In genomic region chr17:44010966-44011647, GRCh38 we compare ENCODE assay signal across 22 cellular contexts. TPM values are rescaled to one million over a fixed set of nuclear protein-coding genes. Genes with fewer than 3 reads are reported as not detected.
DNase-seq lines count a peak whose midpoint lies in the region; ATAC-seq, FAIRE-seq and TF ChIP-seq lines count a peak whose summit lies in the region.
"Had no signal": no experiment of that assay in that cellular context is flagged by ENCODE, and none has a peak within 500 bp of the region (broad histone marks: within the 10 kb centered on the region; RNA-seq: fewer than 3 reads in every experiment).

No MANE protein-coding gene starts in this region.

- TF ChIP-seq CTCF in AG09319 (IDR thresholded peaks at IDR 0.05; ENCODE audit: low read depth, low read length) (no peak; the same call in 1 of the 2 replicates), HEK293 (tag by site-specific recombination; IDR thresholded peaks at IDR 0.05) (no peak), HepG2 (CRISPR knock-in tag; IDR thresholded peaks at IDR 0.05) (no peak), gastroesophageal sphincter (IDR thresholded peaks at IDR 0.05) (no peak)

- WGBS in HepG2 (ENCODE audit: low lambda C conversion rate): 53% methylated on average over 4 of the region's 4 CpGs
- WGBS in gastroesophageal sphincter (ENCODE audit: low coverage in 1 of 2), 2 donors: 49 to 76% methylated on average over 2 to 3 of the region's 4 CpGs

- H2AFZ ChIP-seq in HepG2 (ENCODE audit: low read length): no peak overlapping the region

- H3K9ac ChIP-seq in HepG2 (ENCODE audit: insufficient read depth, low read depth, low read length): no peak overlapping the region

- H3K27me3 ChIP-seq in HepG2 (ENCODE audit: control insufficient read depth in 1 of 2, insufficient read depth in 2 of 2, low read length in 2 of 2) (no peaks in the 10 kb centered on the region; a peak in 1 of 5 replicates), gastroesophageal sphincter (peaks cover 12% of the 10 kb centered on the region)

- H3K4me3 ChIP-seq in HEK293 (ENCODE audit: low read depth, low read length) (no peak overlapping the region), HepG2 (replicated peaks in 1 of 3; ENCODE audit: insufficient read depth in 1 of 3, low read depth in 2 of 3, low read length in 3 of 3) (no peak overlapping the region), gastroesophageal sphincter (no peak overlapping the region)
- H3K4me3 ChIP-seq: colonic mucosa had no signal

- POLR2A ChIA-PET in HEK293 (lab: Yijun Ruan, JAX): interaction anchor here (1.3 kb wide), 1 partner anchor 31 kb away, joined by 4 read pairs; no protein-coding TSS in a partner anchor
- POLR2A ChIA-PET in HepG2 (lab: Yijun Ruan, JAX): interaction anchor here (1.2 to 3.0 kb wide), 2 partner anchors 9 to 55 kb away, joined by 5 to 17 read pairs; partner anchors contain the start of gene LSM12

- H3K27ac ChIP-seq in HEK293 (ENCODE audit: extremely low read depth, low read depth, low read length) (no peak overlapping the region), HepG2 (ENCODE audit: extremely low read length, insufficient read depth, low read length) (peak overlapping the region; percentile 9), gastroesophageal sphincter (no peak overlapping the region)
- H3K27ac ChIP-seq: colonic mucosa had no signal

- ATAC-seq in HepG2: peak; percentile 5; the same call in 2 of the 3 replicates
- no peak for ATAC-seq in GM21619 (IDR thresholded peaks at IDR 0.05; ENCODE audit: unreplicated experiment)
- ATAC-seq in GM21529 (IDR thresholded peaks at IDR 0.05; ENCODE audit: unreplicated experiment): no peak
- no peak for ATAC-seq in HG03571 (IDR thresholded peaks at IDR 0.05; ENCODE audit: unreplicated experiment)
- ATAC-seq in gastroesophageal sphincter: no peak
- ATAC-seq: activated T-helper 17 cell treated with anti-CD3 and anti-CD28 coated beads, Interleukin-2, amount 50 U/mL, for 72 hours had no signal

- H3K9me3 ChIP-seq in HEK293 (ENCODE audit: control insufficient read depth, insufficient read depth, low read depth, low read length) (no peaks in the 10 kb centered on the region), HepG2 (ENCODE audit: low read length) (no peaks in the 10 kb centered on the region), gastroesophageal sphincter (no peaks in the 10 kb centered on the region)
- H3K9me3 ChIP-seq: colonic mucosa had no signal

- TF ChIP-seq POLR2A in HepG2 (IDR thresholded peaks at IDR 0.05; ENCODE audit: insufficient read depth in 1 of 2, low read depth in 2 of 2, low read length in 2 of 2): no peak
- TF ChIP-seq POLR2A in gastroesophageal sphincter (IDR thresholded peaks at IDR 0.05): no peak

- TF ChIP-seq EP300 in HepG2 (IDR thresholded peaks at IDR 0.05; ENCODE audit: low read depth in 2 of 2, low read length in 2 of 2): no peak
- TF ChIP-seq EP300 in HepG2 (CRISPR knock-in tag; IDR thresholded peaks at IDR 0.05; ENCODE audit: borderline replicate concordance): no peak
- no peak for TF ChIP-seq EP300 in gastroesophageal sphincter (IDR thresholded peaks at IDR 0.05)

- H3K4me1 ChIP-seq in HEK293 (ENCODE audit: control insufficient read depth, insufficient read depth, low read length) (peaks cover 18% of the 10 kb centered on the region), HepG2 (ENCODE audit: insufficient read depth, low read length) (peaks cover 40% of the 10 kb centered on the region), gastroesophageal sphincter (peaks cover 0 to 50% (median 13%) of the 10 kb centered on the region in 3 donors)

- peaks cover 0 to 23% of the 10 kb centered on the region in 2 experiments; a peak in 1 of 3 replicates for H3K36me3 ChIP-seq in HEK293 (ENCODE audit: control insufficient read depth in 2 of 2, insufficient read depth in 1 of 2, low read length in 2 of 2)
- peaks cover 3 to 17% of the 10 kb centered on the region in 2 experiments; a peak in 3 of 5 replicates for H3K36me3 ChIP-seq in HepG2 (replicated peaks in 1 of 2; ENCODE audit: control insufficient read depth in 1 of 2, insufficient read depth in 2 of 2, low read length in 2 of 2)
- H3K36me3 ChIP-seq in gastroesophageal sphincter: peaks cover 0 to 36% of the 10 kb centered on the region in 2 donors
- H3K36me3 ChIP-seq: colonic mucosa had no signal

- H3K79me2 ChIP-seq in HepG2 (ENCODE audit: insufficient read depth, low read length): peaks cover 8% of the 10 kb centered on the region

- intact Hi-C loops in HepG2 (cut with micrococcal nuclease; ENCODE audit: unreplicated experiment): no loop called here

- DNase-seq in AG09319 (ENCODE audit: extremely low read depth, low read depth) (peak; percentile 79), brain pericyte (ENCODE audit: low read depth, low spot score) (peak; percentile 60), HepG2 (ENCODE audit: low spot score) (no peak)
- DNase-seq: activated CD4-positive, CD25-positive, alpha-beta regulatory T cell; activated CD8-positive, alpha-beta memory T cell treated with anti-CD3 and anti-CD28 coated beads for 24 hours; colonic mucosa; islet precursor cell; NCI-H1105 treated with DMSO at 0.1 percent for 48 hours; NCI-H82; nucleus accumbens had no signal

- no TSS peak for BruUV-seq in HepG2 (replicated peaks; lab: Mats Ljungman, UMichigan)

- in situ Hi-C loops in HepG2 (cut with HindIII; ENCODE audit: extremely low pct_ligation_motif_present, low pct_unique_long_range_greater_than_20kb): no loop called here

- peak overlapping the region; percentile 16; the same call in 1 of the 2 replicates for H3K4me2 ChIP-seq in HepG2 (ENCODE audit: low read depth, low read length)

- no peaks in the 10 kb centered on the region for H4K20me1 ChIP-seq in HepG2 (ENCODE audit: insufficient read depth, low read length)

- peak; percentile 18 for FAIRE-seq in HepG2 (lab: Jason Lieb, UNC)
- FAIRE-seq: endothelial cell of umbilical vein, GM18507, GM19239 had no signal

- CTCF ChIA-PET in HEK293 (lab: Yijun Ruan, JAX): interaction anchor here (0.8 to 5.1 kb wide), 4 partner anchors 68 to 133 kb away, joined by 3 to 16 read pairs (median 4); partner anchors contain the start of gene PPY
- CTCF ChIA-PET in HepG2 (lab: Yijun Ruan, JAX; ENCODE audit: low intra/inter-chr PET ratio, low total read pairs): no interaction called here

- TF ChIP-seq RAD21 in HepG2 (CRISPR knock-in tag; IDR thresholded peaks at IDR 0.05): no peak

RNA-seq across cellular contexts. Expression of gene TMEM101, which starts 3.7 kb away (rescaled TPM):
- total RNA-seq in HepG2 (2016; rRNA removed; fragmentation: Illumina TruSeq; extraction: Trizol): 50.0 and 72.0 TPM in 2 replicates
- 24.7 and 30.5 TPM in 2 replicates for total RNA-seq in HepG2 (2016; cell fraction: cytosol; rRNA removed; fragmentation: Illumina TruSeq; extraction: Trizol; ENCODE audit: low read depth)
- total RNA-seq in HepG2 (2016; cell fraction: insoluble cytoplasmic fraction; rRNA removed; fragmentation: Illumina TruSeq; extraction: Trizol): 50.9 and 73.7 TPM in 2 replicates
- 58.1 and 63.3 TPM in 2 replicates for total RNA-seq in HepG2 (2016; cell fraction: membrane; rRNA removed; fragmentation: Illumina TruSeq; extraction: Trizol)
- 55.2 and 61.0 TPM in 2 replicates for total RNA-seq in HepG2 (2016; cell fraction: nucleus; rRNA removed; fragmentation: Illumina TruSeq; extraction: Trizol)
- polyA plus RNA-seq in HepG2 (2011; rRNA removed): 100 and 107 TPM in 2 replicates
- 128 and 161 TPM in 2 replicates for polyA plus RNA-seq in HepG2 (2011; cell fraction: cytosol; rRNA removed)
- polyA plus RNA-seq in HepG2 (2011; cell fraction: nucleus; rRNA removed): 53.5 and 60.7 TPM in 2 replicates
- polyA plus RNA-seq in HepG2 (2012): 65.5 and 74.9 TPM in 2 replicates
- 19.8 and 21.2 TPM in 2 replicates for polyA plus RNA-seq in HepG2 (2016; cell fraction: cytosol; fragmentation: Illumina TruSeq; extraction: Trizol; ENCODE audit: low read depth)
- polyA plus RNA-seq in HepG2 (2016; cell fraction: insoluble cytoplasmic fraction; fragmentation: Illumina TruSeq; extraction: Trizol; ENCODE audit: low read depth): 35.3 and 36.8 TPM in 2 replicates
- polyA plus RNA-seq in HepG2 (2016; cell fraction: membrane; fragmentation: Illumina TruSeq; extraction: Trizol; ENCODE audit: low read depth): 39.0 and 44.1 TPM in 2 replicates
- polyA plus RNA-seq in HepG2 (2016; cell fraction: nucleus; fragmentation: Illumina TruSeq; extraction: Trizol; ENCODE audit: insufficient read depth, low read depth): 68.4 and 69.1 TPM in 2 replicates
- polyA minus RNA-seq in HepG2 (2011; rRNA and poly(A)+ RNA removed; ENCODE audit: low replicate concordance): 52.0 and 233 TPM in 2 replicates
- 45.2 and 52.9 TPM in 2 replicates for polyA minus RNA-seq in HepG2 (2011; cell fraction: cytosol; rRNA and poly(A)+ RNA removed)
- 37.7 and 38.3 TPM in 2 replicates for polyA minus RNA-seq in HepG2 (2011; cell fraction: nucleus; rRNA and poly(A)+ RNA removed)
- total RNA-seq in gastroesophageal sphincter: 10 to 100 TPM; 27.6 to 39.8 (median 33.6) TPM

RNA-seq across cellular contexts. Expression of gene NAGS, which starts 6.7 kb away (rescaled TPM):
- total RNA-seq in HepG2 (2016; rRNA removed; fragmentation: Illumina TruSeq; extraction: Trizol) (3.0 and 4.3 TPM in 2 replicates), gastroesophageal sphincter (1 to 10 TPM in 2 of 4 donors, under 1 TPM in 2; 0.62 to 3.0 (median 1.0) TPM)
- 1.2 TPM in 2 replicates for total RNA-seq in HepG2 (2016; cell fraction: cytosol; rRNA removed; fragmentation: Illumina TruSeq; extraction: Trizol; ENCODE audit: low read depth)
- total RNA-seq in HepG2 (2016; cell fraction: insoluble cytoplasmic fraction; rRNA removed; fragmentation: Illumina TruSeq; extraction: Trizol): 2.8 and 4.3 TPM in 2 replicates
- total RNA-seq in HepG2 (2016; cell fraction: membrane; rRNA removed; fragmentation: Illumina TruSeq; extraction: Trizol): 2.2 and 2.3 TPM in 2 replicates
- total RNA-seq in HepG2 (2016; cell fraction: nucleus; rRNA removed; fragmentation: Illumina TruSeq; extraction: Trizol): 2.6 and 2.8 TPM in 2 replicates
- 5.1 and 10.3 TPM in 2 replicates for polyA plus RNA-seq in HepG2 (2011; rRNA removed)
- 5.9 and 6.6 TPM in 2 replicates for polyA plus RNA-seq in HepG2 (2011; cell fraction: cytosol; rRNA removed)
- polyA plus RNA-seq in HepG2 (2011; cell fraction: nucleus; rRNA removed): 13.6 and 19.6 TPM in 2 replicates
- polyA plus RNA-seq in HepG2 (2012): 2.8 and 7.9 TPM in 2 replicates
- 0.93 and 1.1 TPM in 2 replicates for polyA plus RNA-seq in HepG2 (2016; cell fraction: cytosol; fragmentation: Illumina TruSeq; extraction: Trizol; ENCODE audit: low read depth)
- polyA plus RNA-seq in HepG2 (2016; cell fraction: insoluble cytoplasmic fraction; fragmentation: Illumina TruSeq; extraction: Trizol; ENCODE audit: low read depth): 2.4 and 3.6 TPM in 2 replicates
- 1.6 and 1.8 TPM in 2 replicates for polyA plus RNA-seq in HepG2 (2016; cell fraction: membrane; fragmentation: Illumina TruSeq; extraction: Trizol; ENCODE audit: low read depth)
- polyA plus RNA-seq in HepG2 (2016; cell fraction: nucleus; fragmentation: Illumina TruSeq; extraction: Trizol; ENCODE audit: insufficient read depth, low read depth): 5.8 and 5.9 TPM in 2 replicates
- polyA minus RNA-seq in HepG2 (2011; rRNA and poly(A)+ RNA removed; ENCODE audit: low replicate concordance): 0.82 and 14.6 TPM in 2 replicates
- polyA minus RNA-seq in HepG2 (2011; cell fraction: cytosol; rRNA and poly(A)+ RNA removed): 4.7 and 6.5 TPM in 2 replicates
- 4.0 and 9.2 TPM in 2 replicates for polyA minus RNA-seq in HepG2 (2011; cell fraction: nucleus; rRNA and poly(A)+ RNA removed)

RNA-seq across cellular contexts. Expression of gene LSM12, which starts 55.4 kb away (rescaled TPM):
- total RNA-seq in HepG2 (2016; rRNA removed; fragmentation: Illumina TruSeq; extraction: Trizol) (52.8 and 58.4 TPM in 2 replicates), gastroesophageal sphincter (10 to 100 TPM; 33.3 to 53.0 (median 41.1) TPM)
- total RNA-seq in HepG2 (2016; cell fraction: cytosol; rRNA removed; fragmentation: Illumina TruSeq; extraction: Trizol; ENCODE audit: low read depth): 33.1 and 35.6 TPM in 2 replicates
- 54.1 and 58.0 TPM in 2 replicates for total RNA-seq in HepG2 (2016; cell fraction: insoluble cytoplasmic fraction; rRNA removed; fragmentation: Illumina TruSeq; extraction: Trizol)
- total RNA-seq in HepG2 (2016; cell fraction: membrane; rRNA removed; fragmentation: Illumina TruSeq; extraction: Trizol): 83.5 and 84.1 TPM in 2 replicates
- 32.8 and 34.5 TPM in 2 replicates for total RNA-seq in HepG2 (2016; cell fraction: nucleus; rRNA removed; fragmentation: Illumina TruSeq; extraction: Trizol)
- polyA plus RNA-seq in HepG2 (2011; rRNA removed): 43.3 and 55.7 TPM in 2 replicates
- 39.5 and 49.1 TPM in 2 replicates for polyA plus RNA-seq in HepG2 (2011; cell fraction: cytosol; rRNA removed)
- 23.0 and 23.8 TPM in 2 replicates for polyA plus RNA-seq in HepG2 (2011; cell fraction: nucleus; rRNA removed)
- polyA plus RNA-seq in HepG2 (2012): 41.3 and 43.4 TPM in 2 replicates
- 42.1 and 49.1 TPM in 2 replicates for polyA plus RNA-seq in HepG2 (2016; cell fraction: cytosol; fragmentation: Illumina TruSeq; extraction: Trizol; ENCODE audit: low read depth)
- polyA plus RNA-seq in HepG2 (2016; cell fraction: insoluble cytoplasmic fraction; fragmentation: Illumina TruSeq; extraction: Trizol; ENCODE audit: low read depth): 92.1 and 94.1 TPM in 2 replicates
- 93.0 and 95.9 TPM in 2 replicates for polyA plus RNA-seq in HepG2 (2016; cell fraction: membrane; fragmentation: Illumina TruSeq; extraction: Trizol; ENCODE audit: low read depth)
- 65.1 and 74.2 TPM in 2 replicates for polyA plus RNA-seq in HepG2 (2016; cell fraction: nucleus; fragmentation: Illumina TruSeq; extraction: Trizol; ENCODE audit: insufficient read depth, low read depth)
- polyA minus RNA-seq in HepG2 (2011; rRNA and poly(A)+ RNA removed; ENCODE audit: low replicate concordance): 62.0 and 88.5 TPM in 2 replicates
- polyA minus RNA-seq in HepG2 (2011; cell fraction: cytosol; rRNA and poly(A)+ RNA removed): 34.6 and 39.9 TPM in 2 replicates
- 40.4 and 42.5 TPM in 2 replicates for polyA minus RNA-seq in HepG2 (2011; cell fraction: nucleus; rRNA and poly(A)+ RNA removed)

RNA-seq across cellular contexts. Expression of gene PYY, which starts 57.4 kb away (rescaled TPM):
- total RNA-seq in HepG2 (2016; rRNA removed; fragmentation: Illumina TruSeq; extraction: Trizol): not detected in 2 replicates
- total RNA-seq in HepG2 (2016; cell fraction: cytosol; rRNA removed; fragmentation: Illumina TruSeq; extraction: Trizol; ENCODE audit: low read depth): not detected in 2 replicates
- total RNA-seq in HepG2 (2016; cell fraction: insoluble cytoplasmic fraction; rRNA removed; fragmentation: Illumina TruSeq; extraction: Trizol): not detected in 2 replicates
- total RNA-seq in HepG2 (2016; cell fraction: membrane; rRNA removed; fragmentation: Illumina TruSeq; extraction: Trizol): not detected in 2 replicates
- not detected in 2 replicates for total RNA-seq in HepG2 (2016; cell fraction: nucleus; rRNA removed; fragmentation: Illumina TruSeq; extraction: Trizol)
- 0.24 and 0.25 TPM in 2 replicates for polyA plus RNA-seq in HepG2 (2011; rRNA removed)
- polyA plus RNA-seq in HepG2 (2011; cell fraction: cytosol; rRNA removed): 0.21 and 0.30 TPM in 2 replicates
- 1.1 and 1.2 TPM in 2 replicates for polyA plus RNA-seq in HepG2 (2011; cell fraction: nucleus; rRNA removed)
- polyA plus RNA-seq in HepG2 (2012): 0.32 TPM in 1 of 2 replicates, not detected in the other
- polyA plus RNA-seq in HepG2 (2016; cell fraction: cytosol; fragmentation: Illumina TruSeq; extraction: Trizol; ENCODE audit: low read depth): not detected in 2 replicates
- not detected in 2 replicates for polyA plus RNA-seq in HepG2 (2016; cell fraction: insoluble cytoplasmic fraction; fragmentation: Illumina TruSeq; extraction: Trizol; ENCODE audit: low read depth)
- polyA plus RNA-seq in HepG2 (2016; cell fraction: membrane; fragmentation: Illumina TruSeq; extraction: Trizol; ENCODE audit: low read depth): not detected in 2 replicates
- not detected in 2 replicates for polyA plus RNA-seq in HepG2 (2016; cell fraction: nucleus; fragmentation: Illumina TruSeq; extraction: Trizol; ENCODE audit: insufficient read depth, low read depth)
- not detected in 2 replicates for polyA minus RNA-seq in HepG2 (2011; rRNA and poly(A)+ RNA removed; ENCODE audit: low replicate concordance)
- not detected in 2 replicates for polyA minus RNA-seq in HepG2 (2011; cell fraction: cytosol; rRNA and poly(A)+ RNA removed)
- polyA minus RNA-seq in HepG2 (2011; cell fraction: nucleus; rRNA and poly(A)+ RNA removed): not detected in 2 replicates
- not detected for total RNA-seq in gastroesophageal sphincter
- total RNA-seq: activated T-helper 17 cell treated with anti-CD3 and anti-CD28 coated beads, Interleukin-2, amount 50 U/mL, for 72 hours; B cell; endothelial cell of umbilical vein; mesothelial cell of epicardium; temporal lobe had no signal
- polyA plus RNA-seq: endothelial cell of umbilical vein had no signal

RNA-seq across cellular contexts. Expression of gene G6PC3, which starts 59.4 kb away (rescaled TPM):
- 18.8 and 38.5 TPM in 2 replicates for total RNA-seq in HepG2 (2016; rRNA removed; fragmentation: Illumina TruSeq; extraction: Trizol)
- total RNA-seq in HepG2 (2016; cell fraction: cytosol; rRNA removed; fragmentation: Illumina TruSeq; extraction: Trizol; ENCODE audit: low read depth): 8.6 and 14.9 TPM in 2 replicates
- 17.5 and 37.8 TPM in 2 replicates for total RNA-seq in HepG2 (2016; cell fraction: insoluble cytoplasmic fraction; rRNA removed; fragmentation: Illumina TruSeq; extraction: Trizol)
- total RNA-seq in HepG2 (2016; cell fraction: membrane; rRNA removed; fragmentation: Illumina TruSeq; extraction: Trizol): 16.0 and 22.0 TPM in 2 replicates
- total RNA-seq in HepG2 (2016; cell fraction: nucleus; rRNA removed; fragmentation: Illumina TruSeq; extraction: Trizol): 40.7 and 44.5 TPM in 2 replicates
- 75.8 and 76.1 TPM in 2 replicates for polyA plus RNA-seq in HepG2 (2011; rRNA removed)
- 79.2 and 116 TPM in 2 replicates for polyA plus RNA-seq in HepG2 (2011; cell fraction: cytosol; rRNA removed)
- 46.2 and 49.1 TPM in 2 replicates for polyA plus RNA-seq in HepG2 (2011; cell fraction: nucleus; rRNA removed)
- polyA plus RNA-seq in HepG2 (2012): 40.3 and 62.7 TPM in 2 replicates
- 24.5 and 33.4 TPM in 2 replicates for polyA plus RNA-seq in HepG2 (2016; cell fraction: cytosol; fragmentation: Illumina TruSeq; extraction: Trizol; ENCODE audit: low read depth)
- polyA plus RNA-seq in HepG2 (2016; cell fraction: insoluble cytoplasmic fraction; fragmentation: Illumina TruSeq; extraction: Trizol; ENCODE audit: low read depth): 41.7 and 46.0 TPM in 2 replicates
- 39.8 and 42.2 TPM in 2 replicates for polyA plus RNA-seq in HepG2 (2016; cell fraction: membrane; fragmentation: Illumina TruSeq; extraction: Trizol; ENCODE audit: low read depth)
- polyA plus RNA-seq in HepG2 (2016; cell fraction: nucleus; fragmentation: Illumina TruSeq; extraction: Trizol; ENCODE audit: insufficient read depth, low read depth): 126 and 134 TPM in 2 replicates
- polyA minus RNA-seq in HepG2 (2011; rRNA and poly(A)+ RNA removed; ENCODE audit: low replicate concordance): 232 and 267 TPM in 2 replicates
- 41.8 and 52.8 TPM in 2 replicates for polyA minus RNA-seq in HepG2 (2011; cell fraction: cytosol; rRNA and poly(A)+ RNA removed)
- polyA minus RNA-seq in HepG2 (2011; cell fraction: nucleus; rRNA and poly(A)+ RNA removed): 25.0 and 33.2 TPM in 2 replicates
- total RNA-seq in gastroesophageal sphincter: 10 to 100 TPM; 22.1 to 27.5 (median 26.2) TPM
